Comparison of ENCODE assay signal across 8 cellular contexts in genomic region chr7:74656421-74656910, GRCh38. TPM values are rescaled to one million over a fixed set of nuclear protein-coding genes. Genes with fewer than 3 reads are reported as not detected.
DNase-seq lines count a peak whose midpoint lies in the region; ATAC-seq and TF ChIP-seq lines count a peak whose summit lies in the region.

No MANE protein-coding gene starts in this region.

- H2AFZ ChIP-seq in HCT116 (ENCODE audit: low read depth, low read length, poor library complexity, severe bottlenecking) (no peak overlapping the region), OCI-LY3 (ENCODE audit: low read depth, low read length) (no peak overlapping the region), neuron (ENCODE audit: low read depth, low read length) (peak overlapping the region; percentile 71)

- peak; percentile 31 for DNase-seq in AG08396 (ENCODE audit: low spot score)
- no peak for DNase-seq in HCT116 (ENCODE audit: low read depth, low spot score)
- peak; percentile 40 for DNase-seq in activated effector memory CD4-positive, alpha-beta T cell treated with Interleukin-2 at 50 U/mL for 16 hours
- DNase-seq in foreskin fibroblast = peak in 1 of 2 donors; percentile 62
- no peak for DNase-seq in thoracic aorta (ENCODE audit: low spot score)

- BruUV-seq in HCT116 (replicated peaks; lab: Mats Ljungman, UMichigan) = no TSS peak

- H3K9me3 ChIP-seq in HCT116 (ENCODE audit: control insufficient read depth in 1 of 2, insufficient read depth in 1 of 2, low read depth in 1 of 2, low read length in 2 of 2) (no peaks in the 10 kb centered on the region), OCI-LY3 (ENCODE audit: insufficient read depth, low read length) (no peaks in the 10 kb centered on the region), neuron (ENCODE audit: low read length) (no peaks in the 10 kb centered on the region), thoracic aorta (no peaks in the 10 kb centered on the region)

- RAD21 ChIA-PET in HCT116 (lab: Charles Lee; ENCODE audit: low non-redundant PET in 1 of 2, low total read pairs in 2 of 2, uncharacterized antibody in 2 of 2, unreplicated experiment in 2 of 2) = interaction anchor here in 1 of 2 experiments (0.7 kb wide), 1 partner anchor 308 kb away, joined by 3 read pairs; no protein-coding TSS in a partner anchor

- CTCF ChIA-PET in HCT116 (lab: Charles Lee) = no interaction called here

- TF ChIP-seq RAD21 in HCT116 (IDR thresholded peaks at IDR 0.05; ENCODE audit: low read depth) = peak; percentile 65

- H3K9ac ChIP-seq in HCT116 (ENCODE audit: low read length) (peak overlapping the region; percentile 99), OCI-LY3 (ENCODE audit: low read length) (peak overlapping the region; percentile 95)

- H3K9me2 ChIP-seq in HCT116 (ENCODE audit: insufficient read depth) = no peaks in the 10 kb centered on the region

- peak; percentile 31 for TF ChIP-seq POLR2A in HCT116 (IDR thresholded peaks at IDR 0.05; ENCODE audit: borderline replicate concordance, extremely low read depth, insufficient read depth, insufficient read length)

- H3K36me3 ChIP-seq in HCT116 (ENCODE audit: control insufficient read depth in 1 of 2, insufficient read depth in 2 of 2, low read length in 2 of 2) = no peaks in the 10 kb centered on the region; a peak in 1 of 4 replicates
- H3K36me3 ChIP-seq in OCI-LY3 (replicated peaks; ENCODE audit: low read depth, low read length) = no peaks in the 10 kb centered on the region
- peaks cover 17% of the 10 kb centered on the region for H3K36me3 ChIP-seq in neuron (ENCODE audit: insufficient read depth, low read length)
- H3K36me3 ChIP-seq in thoracic aorta = no peaks in the 10 kb centered on the region

- TF ChIP-seq CTCF in HCT116 (IDR thresholded peaks at IDR 0.05 in 2 of 3, conservative IDR thresholded peaks at IDR 0.05 in 1 of 3; ENCODE audit: borderline replicate concordance in 1 of 3, insufficient read depth in 1 of 3, low read depth in 2 of 3, low read length in 2 of 3) (no peak), OCI-LY3 (IDR thresholded peaks at IDR 0.05; ENCODE audit: low read depth, low read length) (peak; percentile 31), foreskin fibroblast (IDR thresholded peaks at IDR 0.05; ENCODE audit: low read depth, low read length) (no peak), thoracic aorta (IDR thresholded peaks at IDR 0.05) (no peak)

- H3K4me3 ChIP-seq in HCT116 (replicated peaks in 1 of 2; ENCODE audit: low read depth in 1 of 2, low read length in 2 of 2) = peak overlapping the region; percentile 87 to 88
- peak overlapping the region; percentile 84 for H3K4me3 ChIP-seq in OCI-LY3 (ENCODE audit: low read length)
- H3K4me3 ChIP-seq in foreskin fibroblast (ENCODE audit: low read depth in 1 of 2, low read length in 2 of 2) = peak overlapping the region; percentile 71 to 74
- H3K4me3 ChIP-seq in neuron (ENCODE audit: low read length) = peak overlapping the region; percentile 74
- peak overlapping the region; percentile 96 for H3K4me3 ChIP-seq in thoracic aorta

- ATAC-seq in HCT116 (no peak), thoracic aorta (ENCODE audit: insufficient number of reproducible peaks, low FRiP score, low read depth) (no peak), GM18867 (IDR thresholded peaks at IDR 0.05; ENCODE audit: unreplicated experiment) (no peak)

- H3K4me2 ChIP-seq in HCT116 (ENCODE audit: low read length) (peak overlapping the region; percentile 96), OCI-LY3 (ENCODE audit: low read length) (peak overlapping the region; percentile 78)

- H3K4me1 ChIP-seq in HCT116 (ENCODE audit: control insufficient read depth in 1 of 2, insufficient read depth in 2 of 2, low read length in 2 of 2) = peaks cover 8 to 35% of the 10 kb centered on the region in 2 experiments
- peaks cover 36% of the 10 kb centered on the region for H3K4me1 ChIP-seq in OCI-LY3 (ENCODE audit: low read length)
- peaks cover 18% of the 10 kb centered on the region for H3K4me1 ChIP-seq in neuron (ENCODE audit: insufficient read depth, low read length)
- peaks cover 27 to 36% of the 10 kb centered on the region in 2 donors for H3K4me1 ChIP-seq in thoracic aorta (ENCODE audit: control insufficient read depth in 1 of 2, low read depth in 2 of 2)

- intact Hi-C loops in HCT116 (cut with micrococcal nuclease) = no loop called here

- H3K79me2 ChIP-seq in HCT116 (ENCODE audit: insufficient read depth, low read length) = peaks cover 35% of the 10 kb centered on the region
- H3K79me2 ChIP-seq in OCI-LY3 (ENCODE audit: low read length) = peaks cover 49% of the 10 kb centered on the region

- H3K27me3 ChIP-seq in HCT116 (ENCODE audit: insufficient read depth, low read length) = no peaks in the 10 kb centered on the region
- H3K27me3 ChIP-seq in OCI-LY3 (ENCODE audit: low read depth, low read length) = no peaks in the 10 kb centered on the region
- no peaks in the 10 kb centered on the region for H3K27me3 ChIP-seq in neuron (ENCODE audit: insufficient read depth, low read length)
- no peaks in the 10 kb centered on the region for H3K27me3 ChIP-seq in thoracic aorta (replicated peaks; ENCODE audit: insufficient read depth)

- POLR2A ChIA-PET in HCT116 (lab: Charles Lee) = no interaction called here

- H3K27ac ChIP-seq in HCT116 (ENCODE audit: low read depth, low read length) (peak overlapping the region; percentile 100), OCI-LY3 (ENCODE audit: low read length) (peak overlapping the region; percentile 85), thoracic aorta (peak overlapping the region; percentile 63 to 74)

- no peaks in the 10 kb centered on the region for H4K20me1 ChIP-seq in HCT116 (ENCODE audit: insufficient read depth)
- H4K20me1 ChIP-seq in OCI-LY3 (ENCODE audit: insufficient read depth, low read length) = no peaks in the 10 kb centered on the region

TF ChIP-seq in HCT116, 20 proteins besides CTCF, POLR2A, EP300 and RAD21:
- TF ChIP-seq TCF7L2 (IDR thresholded peaks at IDR 0.05; ENCODE audit: borderline replicate concordance, extremely low read depth, insufficient read depth, insufficient read length) = peak; percentile 79
- TF ChIP-seq JUND (IDR thresholded peaks at IDR 0.05) = no peak
TF ChIP-seq in HCT116: peak in this region for 1.

RNA-seq across cellular contexts. Expression of gene GTF2I, which starts 1.1 kb away (rescaled TPM):
- 164 TPM for total RNA-seq in HCT116 (2021; ENCODE audit: unreplicated experiment)
- polyA plus RNA-seq in HCT116 (2012) = 41.1 and 50.2 TPM in 2 replicates
- 100 to 1,000 TPM; 107 to 157 TPM for total RNA-seq in thoracic aorta

Comparison
In these comparisons a context has a peak if more than half of its experiments do, and no peak if none do; other contexts are left out.
1. DNase-seq: peak in AG08396 (single experiment) and activated effector memory CD4-positive, alpha-beta T cell treated with Interleukin-2 at 50 U/mL for 16 hours (single experiment); none in HCT116 (single experiment) and thoracic aorta (single experiment).
2. Peak in every context shown above with its lines, with median percentiles within 50 percentile points of each other: H3K27ac ChIP-seq and H3K4me3 ChIP-seq.